Comparison of ENCODE assay signal across 26 cellular contexts in genomic region chr3:46093327-46093932, GRCh38.
DNase-seq lines count a peak whose midpoint lies in the region; ATAC-seq, FAIRE-seq and TF ChIP-seq lines count a peak whose summit lies in the region.
"Had no signal": no experiment of that assay in that cellular context is flagged by ENCODE, and none has a peak within 500 bp of the region (broad histone marks: within the 10 kb centered on the region; RNA-seq: fewer than 3 reads in every experiment).

No MANE protein-coding gene starts in this region.

- peaks cover 60 to 91% (median 79%) of the 10 kb centered on the region in 3 donors for H3K4me1 Mint-ChIP-seq in naive B cell
- H3K4me1 Mint-ChIP-seq: brain had no signal

- peaks cover 0 to 27% (median 5%) of the 10 kb centered on the region in 11 experiments; a peak in 11 of 22 replicates for H3K9me3 ChIP-seq in BLaER1 treated with 17β-estradiol and CSF1 and Interleukin-3, amounts not matched to agents 10 nM and 100 nM (replicated peaks in 1 of 11)
- H3K9me3 ChIP-seq in OCI-LY7 (ENCODE audit: low read length) (peaks cover 11% of the 10 kb centered on the region; the same call in 1 of the 2 replicates), SJCRH30 (replicated peaks) (no peaks in the 10 kb centered on the region)
- H3K9me3 ChIP-seq: adrenal gland, left lung, uterus had no signal

- H3K79me2 ChIP-seq in OCI-LY7 (ENCODE audit: insufficient read depth, low read depth, low read length) = no peaks in the 10 kb centered on the region

- no peak overlapping the region for H3K4me3 ChIP-seq in BLaER1 treated with 17β-estradiol and CSF1 and Interleukin-3, amounts not matched to agents 10 nM and 100 nM
- H3K4me3 ChIP-seq in OCI-LY7 (ENCODE audit: low read depth, low read length, poor library complexity, severe bottlenecking) (peak overlapping the region; percentile 19), SJCRH30 (no peak overlapping the region)
- H3K4me3 ChIP-seq: adrenal gland, left lung, uterus had no signal

- peak; percentile 71 for FAIRE-seq in GM12891 (lab: Jason Lieb, UNC)

- H3K27me3 Mint-ChIP-seq in naive B cell = no peaks in the 10 kb centered on the region
- H3K27me3 Mint-ChIP-seq: CD4-positive, alpha-beta T cell had no signal

- intact Hi-C loops in OCI-LY7 (cut with micrococcal nuclease; ENCODE audit: unreplicated experiment) = loop anchor here (10.0 kb wide), 1 partner anchor 1329 kb away; the partner anchor contains the start of genes KIAA1143 and KIF15

- H2AFZ ChIP-seq in OCI-LY7 (ENCODE audit: low read length) = peak overlapping the region; percentile 20; the same call in 1 of the 2 replicates

- no peak for TF ChIP-seq CTCF in OCI-LY7 (conservative IDR thresholded peaks at IDR 0.05; ENCODE audit: low read length)

- H3K27ac ChIP-seq in BLaER1 treated with 17β-estradiol and CSF1 and Interleukin-3, amounts not matched to agents 10 nM and 100 nM = peak overlapping the region; percentile 89 to 100 (median 97)
- H3K27ac ChIP-seq in OCI-LY7 (ENCODE audit: low read depth, low read length, poor library complexity, severe bottlenecking) (peak overlapping the region; percentile 69), SJCRH30 (no peak overlapping the region)
- H3K27ac ChIP-seq: adrenal gland, foreskin keratinocyte, uterus had no signal

- POLR2A ChIA-PET in OCI-LY7 (lab: Charles Lee) = interaction anchor here (0.6 to 1.3 kb wide), 4 partner anchors 8 to 1959 kb away, joined by 3 to 6 read pairs (median 4); no protein-coding TSS in a partner anchor

- H3K9ac ChIP-seq in BLaER1 treated with 17β-estradiol and CSF1 and Interleukin-3, amounts not matched to agents 10 nM and 100 nM = peak overlapping the region in 8 of 11 experiments; percentile 39 to 95 (median 65); a peak in 10 of 22 replicates

- no peaks in the 10 kb centered on the region for H4K20me1 ChIP-seq in BLaER1 treated with 17β-estradiol and CSF1 and Interleukin-3, amounts not matched to agents 10 nM and 100 nM
- no peaks in the 10 kb centered on the region for H4K20me1 ChIP-seq in OCI-LY7 (ENCODE audit: insufficient read depth, low read length)

- no peaks in the 10 kb centered on the region for H3K36me3 Mint-ChIP-seq in naive B cell
- H3K36me3 Mint-ChIP-seq: brain had no signal

- H3K4me3 Mint-ChIP-seq in naive B cell = peak overlapping the region in 7 of 8 donors; percentile 13 to 72 (median 45)
- H3K4me3 Mint-ChIP-seq: brain; CD4-positive, alpha-beta T cell had no signal

- peak overlapping the region; percentile 16 to 94 (median 88) for H3K27ac Mint-ChIP-seq in naive B cell
- H3K27ac Mint-ChIP-seq: brain; CD4-positive, alpha-beta T cell had no signal

- TF ChIP-seq POLR2A in GM12891 (IDR thresholded peaks at IDR 0.05; ENCODE audit: low read depth, low read length) = no peak

- no peaks in the 10 kb centered on the region for H3K27me3 ChIP-seq in BLaER1 treated with 17β-estradiol and CSF1 and Interleukin-3, amounts not matched to agents 10 nM and 100 nM
- no peaks in the 10 kb centered on the region for H3K27me3 ChIP-seq in SJCRH30
- H3K27me3 ChIP-seq: adrenal gland, foreskin keratinocyte, left lung, uterus had no signal

- CTCF ChIA-PET in OCI-LY7 (lab: Charles Lee; ENCODE audit: unreplicated experiment) = interaction anchor here (1.3 kb wide), 1 partner anchor 9 kb away, joined by 4 read pairs; no protein-coding TSS in a partner anchor

- peaks cover 0 to 6% (median 0%) of the 10 kb centered on the region in 7 donors for H3K9me3 Mint-ChIP-seq in naive B cell
- H3K9me3 Mint-ChIP-seq: CD4-positive, alpha-beta T cell had no signal

- BruUV-seq in OCI-LY7 (replicated peaks; lab: Mats Ljungman, UMichigan) = TSS peak; percentile 67

- H3K4me1 ChIP-seq in BLaER1 treated with 17β-estradiol and CSF1 and Interleukin-3, amounts not matched to agents 10 nM and 100 nM = peaks cover 61 to 100% (median 98%) of the 10 kb centered on the region in 10 experiments
- H3K4me1 ChIP-seq in OCI-LY7 (ENCODE audit: insufficient read depth, low read length, poor library complexity, severe bottlenecking) = peaks cover 76% of the 10 kb centered on the region
- H3K4me1 ChIP-seq in SJCRH30 = no peaks in the 10 kb centered on the region
- H3K4me1 ChIP-seq: foreskin keratinocyte, uterus had no signal

- peak overlapping the region; percentile 53 to 90 (median 82) for H3K4me2 ChIP-seq in BLaER1 treated with 17β-estradiol and CSF1 and Interleukin-3, amounts not matched to agents 10 nM and 100 nM
- peak overlapping the region; percentile 63 for H3K4me2 ChIP-seq in OCI-LY7 (ENCODE audit: low read length)

- H3K36me3 ChIP-seq in BLaER1 treated with 17β-estradiol and CSF1 and Interleukin-3, amounts not matched to agents 10 nM and 100 nM = no peaks in the 10 kb centered on the region
- H3K36me3 ChIP-seq in OCI-LY7 (ENCODE audit: insufficient read depth, low read length) = no peaks in the 10 kb centered on the region; the same call in 1 of the 2 replicates
- no peaks in the 10 kb centered on the region for H3K36me3 ChIP-seq in SJCRH30
- H3K36me3 ChIP-seq: adrenal gland, left lung, uterus had no signal

- no peak for ATAC-seq in naive B cell (ENCODE audit: low read depth in 2 of 2)
- ATAC-seq in GM18873 (IDR thresholded peaks at IDR 0.05; ENCODE audit: low FRiP score, unreplicated experiment) = no peak
- ATAC-seq: foreskin keratinocyte; left lung; naive thymus-derived CD4-positive, alpha-beta T cell had no signal

- DNase-seq in GM12891 (ENCODE audit: insufficient read length, low spot score) (no peak), OCI-LY7 (ENCODE audit: low spot score) (no peak), naive B cell (no peak), SKM-1 treated with dmso at 0.1 percent for 144 hours (lab: John Stamatoyannopoulos, UW; ENCODE audit: unreplicated experiment) (no peak), SJCRH30 (no peak)
- DNase-seq: activated CD4-positive, alpha-beta T cell treated with anti-CD3 and anti-CD28 coated beads, Interleukin-2, amount 50 U/mL, for 48 hours; activated CD4-positive, CD25-positive, alpha-beta regulatory T cell; activated gamma-delta T cell; activated T-cell treated with anti-CD3 and anti-CD28 coated beads, Interleukin-2, amount 50 U/mL, for 1 hour; adrenal gland; CD4-positive, alpha-beta T cell; DMS153; effector CD8-positive, alpha-beta T cell; foreskin keratinocyte; left lung; naive thymus-derived CD4-positive, alpha-beta T cell; NCI-H1105; NCI-H1930; NCI-H2227 treated with DMSO at 0.1 percent for 48 hours; NCI-H748 treated with DMSO at 0.1 percent for 48 hours; stimulated activated CD4-positive, alpha-beta T cell treated with anti-CD3 and anti-CD28 coated beads, Interleukin-2, amount 100 ng/mL, for 48 hours; stimulated activated naive CD4-positive, alpha-beta T cell; uterus had no signal

- H3K9me2 ChIP-seq in OCI-LY7 (ENCODE audit: insufficient read depth, low read length) = no peaks in the 10 kb centered on the region

TF ChIP-seq in GM12891, 5 proteins besides CTCF, POLR2A, EP300 and RAD21:
- no peak for TF ChIP-seq POLR2AphosphoS5 (IDR thresholded peaks at IDR 0.05; ENCODE audit: low read depth, low read length)
- no peak for TF ChIP-seq PAX5 (IDR thresholded peaks at IDR 0.05; ENCODE audit: insufficient read depth, low read length, severe bottlenecking)
- no peak for TF ChIP-seq POU2F2 (IDR thresholded peaks at IDR 0.05; ENCODE audit: low read depth, low read length)
- no peak for TF ChIP-seq TAF1 (IDR thresholded peaks at IDR 0.05; ENCODE audit: low read depth, low read length)
- no peak for TF ChIP-seq SPI1 (IDR thresholded peaks at IDR 0.05; ENCODE audit: low read depth, low read length)
